In the genomic region with DNA sequence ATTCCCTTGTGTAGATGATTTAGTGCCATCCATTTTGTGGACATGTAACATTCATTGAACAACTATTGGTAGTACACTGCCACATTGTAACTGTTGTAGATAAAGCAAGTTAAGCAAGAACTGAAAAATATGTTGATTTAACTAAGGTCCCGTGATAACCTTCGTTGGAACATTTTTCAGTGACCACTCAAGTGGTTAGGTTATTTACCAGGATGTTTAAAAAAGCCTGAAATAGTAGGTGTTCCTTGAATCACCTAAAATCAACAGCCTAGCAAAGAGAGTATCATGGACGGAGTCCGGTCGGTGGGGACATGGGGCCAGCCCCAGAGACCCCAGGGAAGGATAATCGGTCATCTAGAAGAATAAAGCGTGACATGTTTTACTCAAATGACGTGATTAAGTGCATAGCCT, we compare ENCODE assay signal across 8 cellular contexts. TPM values are rescaled to one million over a fixed set of nuclear protein-coding genes. Genes with fewer than 3 reads are reported as not detected.
DNase-seq lines count a peak whose midpoint lies in the region; ATAC-seq and TF ChIP-seq lines count a peak whose summit lies in the region.

No MANE protein-coding gene starts in this region.

- TF ChIP-seq CTCF in OCI-LY1 (IDR thresholded peaks at IDR 0.05; ENCODE audit: low read length) = no peak
- TF ChIP-seq CTCF in ovary (IDR thresholded peaks at IDR 0.05) = no peak

- peaks cover 75% of the 10 kb centered on the region for H3K79me2 ChIP-seq in OCI-LY1 (ENCODE audit: insufficient read depth, low read length)

- in situ Hi-C loops in Caki2 (cut with HindIII; ENCODE audit: low pct_unique_long_range_greater_than_20kb, low sequenced_read_pairs) = loop anchor here (10.0 kb wide), 1 partner anchor 342 kb away; no protein-coding TSS in a partner anchor

- H3K36me3 ChIP-seq in OCI-LY1 (ENCODE audit: insufficient read depth, low read length) = peaks cover 7% of the 10 kb centered on the region; the same call in 1 of the 2 replicates
- no peaks in the 10 kb centered on the region for H3K36me3 ChIP-seq in endocrine pancreas (ENCODE audit: control insufficient read depth, insufficient read depth, low read length)
- H3K36me3 ChIP-seq in ovary = no peaks in the 10 kb centered on the region

- H4K20me1 ChIP-seq in OCI-LY1 (ENCODE audit: insufficient read depth, low read length) = no peaks in the 10 kb centered on the region

- ATAC-seq in GM21786 (IDR thresholded peaks at IDR 0.05; ENCODE audit: unreplicated experiment) (no peak), GM21576 (IDR thresholded peaks at IDR 0.05; ENCODE audit: unreplicated experiment) (no peak), HG03097 (IDR thresholded peaks at IDR 0.05; ENCODE audit: low FRiP score, unreplicated experiment) (no peak), GM21367 (IDR thresholded peaks at IDR 0.05; ENCODE audit: unreplicated experiment) (no peak)

- intact Hi-C loops in ovary (cut with DNase I) = loop anchor here in 2 of 4 donors (10.0 kb wide), 2 partner anchors 62 to 78 kb away; a partner anchor contains a TSS

- no peak overlapping the region for H2AFZ ChIP-seq in OCI-LY1 (ENCODE audit: low read length)

- peak overlapping the region; percentile 11 for H3K27ac ChIP-seq in OCI-LY1 (ENCODE audit: low read depth, low read length, poor library complexity, severe bottlenecking)
- no peak overlapping the region for H3K27ac ChIP-seq in ovary

- H3K4me3 ChIP-seq in OCI-LY1 (ENCODE audit: low read depth, low read length, poor library complexity, severe bottlenecking) (peak overlapping the region; percentile 95), endocrine pancreas (ENCODE audit: control insufficient read depth, insufficient read depth, low read length) (peak overlapping the region; percentile 89), ovary (peak overlapping the region; percentile 84)

- H3K27me3 ChIP-seq in OCI-LY1 (ENCODE audit: insufficient read depth, low read length) = no peaks in the 10 kb centered on the region
- H3K27me3 ChIP-seq in endocrine pancreas (ENCODE audit: control insufficient read depth, insufficient read depth, low read length) = no peaks in the 10 kb centered on the region
- no peaks in the 10 kb centered on the region for H3K27me3 ChIP-seq in ovary

- no peak for TF ChIP-seq POLR2A in ovary (IDR thresholded peaks at IDR 0.05)

- 57 to 65% (median 62%) methylated on average over 8 of the region's 8 CpGs for WGBS in ovary, 3 donors

- peak; percentile 16 for DNase-seq in Caki2 (ENCODE audit: low read depth)
- no peak for DNase-seq in ovary

- H3F3A ChIP-seq in OCI-LY1 (ENCODE audit: insufficient read depth, low read length) = 0 out of 2 replicates have a peak, but pooled peaks cover 3% of the 10 kb centered on the region

- H3K4me1 ChIP-seq in OCI-LY1 (ENCODE audit: insufficient read depth, low read length, severe bottlenecking) (peaks cover 64% of the 10 kb centered on the region), endocrine pancreas (ENCODE audit: control insufficient read depth, insufficient read depth, low read length) (peaks cover 17% of the 10 kb centered on the region), ovary (ENCODE audit: insufficient read depth) (peaks cover 12% of the 10 kb centered on the region)

- H3K9me2 ChIP-seq in OCI-LY1 (ENCODE audit: low read depth, low read length) = no peaks in the 10 kb centered on the region

- TF ChIP-seq EP300 in ovary (IDR thresholded peaks at IDR 0.05) = no peak

- peak overlapping the region; percentile 94 for H3K4me2 ChIP-seq in OCI-LY1 (ENCODE audit: low read length)

- peak overlapping the region; percentile 80 for H3K9ac ChIP-seq in OCI-LY1 (ENCODE audit: low read length)
- H3K9ac ChIP-seq in endocrine pancreas (ENCODE audit: control insufficient read depth, insufficient read depth, low read length) = no peak overlapping the region

- H3K9me3 ChIP-seq in OCI-LY1 (ENCODE audit: low read length) (no peaks in the 10 kb centered on the region), endocrine pancreas (ENCODE audit: control insufficient read depth, low read length) (no peaks in the 10 kb centered on the region), ovary (no peaks in the 10 kb centered on the region)

RNA-seq across cellular contexts. Expression of a gene that starts 2.6 kb away (rescaled TPM):
- 33.7 and 38.2 TPM in 2 replicates for total RNA-seq in Caki2 (2014; rRNA removed; shearing (Covaris generic); ENCODE audit: low replicate concordance)
- total RNA-seq in ovary = 10 to 100 TPM; 56.2 to 67.8 (median 61.0) TPM
- polyA plus RNA-seq in ovary = 10 to 100 TPM; 24.4 to 38.4 TPM
